Comparison of ENCODE assay signal across 10 cellular contexts in genomic region chr1:47527653-47528272, GRCh38.
DNase-seq lines count a peak whose midpoint lies in the region; ATAC-seq, FAIRE-seq and TF ChIP-seq lines count a peak whose summit lies in the region.
"Had no signal": no experiment of that assay in that cellular context is flagged by ENCODE, and none has a peak within 500 bp of the region (broad histone marks: within the 10 kb centered on the region; RNA-seq: fewer than 3 reads in every experiment).

No MANE protein-coding gene starts in this region.

- no peaks in the 10 kb centered on the region for H4K20me1 ChIP-seq in PC-3 (ENCODE audit: low read length)

- peaks cover 0 to 4% (median 0%) of the 10 kb centered on the region in 4 donors for H3K4me1 Mint-ChIP-seq in CD4-positive, alpha-beta memory T cell

- no peak overlapping the region for H3K27ac ChIP-seq in A549
- no peak overlapping the region for H3K27ac ChIP-seq in PC-3 (ENCODE audit: low read length)
- H3K27ac ChIP-seq in CD4-positive, alpha-beta memory T cell (ENCODE audit: low read depth, low read length), result no peak overlapping the region
- no peak overlapping the region for H3K27ac ChIP-seq in ovary
- H3K27ac ChIP-seq: tibial nerve had no signal

- 39% methylated on average over 7 of the region's 7 CpGs for WGBS in A549 (ENCODE audit: missing lambda C conversion rate)
- WGBS in ovary, 3 donors, result 55 to 60% (median 55%) methylated on average over 7 of the region's 7 CpGs

- no peaks in the 10 kb centered on the region for H3K9me2 ChIP-seq in PC-3 (replicated peaks; ENCODE audit: low read length)

- H3K4me1 ChIP-seq in A549 (no peaks in the 10 kb centered on the region), PC-3 (ENCODE audit: insufficient read depth, low read length) (no peaks in the 10 kb centered on the region), ovary (ENCODE audit: insufficient read depth) (no peaks in the 10 kb centered on the region)
- H3K4me1 ChIP-seq in CD4-positive, alpha-beta memory T cell (ENCODE audit: insufficient read depth, low read length), result no peaks in the 10 kb centered on the region

- H3K36me3 ChIP-seq in PC-3 (ENCODE audit: low read depth, low read length) (no peaks in the 10 kb centered on the region), ovary (no peaks in the 10 kb centered on the region)
- H3K36me3 ChIP-seq in CD4-positive, alpha-beta memory T cell (ENCODE audit: insufficient read depth, low read length), result no peaks in the 10 kb centered on the region
- H3K36me3 ChIP-seq: tibial nerve had no signal

- H3F3A ChIP-seq in PC-3 (ENCODE audit: low read length, unreplicated experiment), result no peaks in the 10 kb centered on the region

- TF ChIP-seq POLR2A in A549 (IDR thresholded peaks at IDR 0.05; ENCODE audit: low read length) (no peak), ovary (IDR thresholded peaks at IDR 0.05) (no peak)

- intact Hi-C loops in PC-3 (cut with micrococcal nuclease), result loop anchor here (1.0 to 10.0 kb wide), 3 partner anchors 77 to 199 kb away; no protein-coding TSS in a partner anchor
- intact Hi-C loops in CD4-positive, alpha-beta memory T cell (cut with micrococcal nuclease), result no loop called here
- intact Hi-C loops in ovary (cut with DNase I), result no loop called here

- POLR2A ChIA-PET in A549 (lab: Yijun Ruan, JAX), result no interaction called here
- POLR2A ChIA-PET in PC-3 (lab: Charles Lee; ENCODE audit: unreplicated experiment), result no interaction called here
- POLR2A ChIA-PET in CD4-positive, alpha-beta memory T cell (lab: Charles Lee; ENCODE audit: partially characterized antibody), result no interaction called here

- H3K27ac Mint-ChIP-seq in CD4-positive, alpha-beta memory T cell, result peak overlapping the region in 1 of 7 donors; percentile 17
- H3K27ac Mint-ChIP-seq: effector memory CD8-positive, alpha-beta T cell had no signal

- no peak for FAIRE-seq in A549 (lab: Jason Lieb, UNC)

- TF ChIP-seq RAD21 in A549 (conservative IDR thresholded peaks at IDR 0.05 in 1 of 2, IDR thresholded peaks at IDR 0.05 in 1 of 2), result peak; percentile 42 to 48

- H3K9ac ChIP-seq in PC-3 (ENCODE audit: low read length), result no peak overlapping the region

- no peaks in the 10 kb centered on the region for H3K27me3 ChIP-seq in PC-3 (ENCODE audit: low read length)
- no peaks in the 10 kb centered on the region for H3K27me3 ChIP-seq in CD4-positive, alpha-beta memory T cell (ENCODE audit: insufficient read depth, low read length)
- H3K27me3 ChIP-seq in ovary, result no peaks in the 10 kb centered on the region
- H3K27me3 ChIP-seq: tibial nerve had no signal

- peaks cover 0 to 3% of the 10 kb centered on the region in 2 donors for H3K36me3 Mint-ChIP-seq in CD4-positive, alpha-beta memory T cell

- H3K4me2 ChIP-seq in A549 (no peak overlapping the region), PC-3 (ENCODE audit: low read length) (no peak overlapping the region)

- no peak overlapping the region for H3K4me3 Mint-ChIP-seq in CD4-positive, alpha-beta memory T cell
- H3K4me3 Mint-ChIP-seq: effector memory CD8-positive, alpha-beta T cell had no signal

- H3K9me3 ChIP-seq in A549, result peaks cover 16% of the 10 kb centered on the region; the same call in 2 of the 3 replicates
- peaks cover 6% of the 10 kb centered on the region for H3K9me3 ChIP-seq in PC-3 (ENCODE audit: low read length)
- peaks cover 0 to 7% of the 10 kb centered on the region in 2 donors for H3K9me3 ChIP-seq in CD4-positive, alpha-beta memory T cell (ENCODE audit: control insufficient read depth in 1 of 2, low read length in 2 of 2)
- H3K9me3 ChIP-seq in ovary, result no peaks in the 10 kb centered on the region

- peaks cover 0 to 29% (median 23%) of the 10 kb centered on the region in 8 donors for H3K9me3 Mint-ChIP-seq in CD4-positive, alpha-beta memory T cell
- H3K9me3 Mint-ChIP-seq: effector memory CD8-positive, alpha-beta T cell had no signal

- TF ChIP-seq CTCF in A549 (IDR thresholded peaks at IDR 0.05) (peak; percentile 26), GM12864 (IDR thresholded peaks at IDR 0.05; ENCODE audit: low read depth, low read length, missing control alignments) (peak; percentile 47), PC-3 (conservative IDR thresholded peaks at IDR 0.05; ENCODE audit: low read depth, low read length) (peak; percentile 85), fibroblast of pulmonary artery (IDR thresholded peaks at IDR 0.05; ENCODE audit: low read length, missing control alignments) (peak; percentile 22), ovary (IDR thresholded peaks at IDR 0.05) (no peak)

- no peak for DNase-seq in A549 (ENCODE audit: low read depth in 1 of 2, low spot score in 1 of 2)
- DNase-seq in GM12864 (ENCODE audit: low read depth), result no peak
- peak; percentile 62 for DNase-seq in PC-3
- no peak for DNase-seq in fibroblast of pulmonary artery (ENCODE audit: low read depth)
- no peak for DNase-seq in midbrain (lab: John Stamatoyannopoulos, UW)
- no peak for DNase-seq in CD4-positive, alpha-beta memory T cell
- no peak for DNase-seq in ovary
- DNase-seq: effector memory CD8-positive, alpha-beta T cell had no signal

- no peak overlapping the region for H2AFZ ChIP-seq in PC-3 (ENCODE audit: low read length)

- H3K27me3 Mint-ChIP-seq in CD4-positive, alpha-beta memory T cell, result peaks cover 41 to 50% of the 10 kb centered on the region in 2 donors

- CTCF ChIA-PET in A549 (lab: Yijun Ruan, JAX), result interaction anchor here (0.6 to 1.4 kb wide), 4 partner anchors 15 to 183 kb away, joined by 3 read pairs; no protein-coding TSS in a partner anchor
- CTCF ChIA-PET in PC-3 (lab: Charles Lee), result interaction anchor here (0.9 kb wide), 1 partner anchor 139 kb away, joined by 3 read pairs; no protein-coding TSS in a partner anchor
- CTCF ChIA-PET in CD4-positive, alpha-beta memory T cell (lab: Charles Lee; ENCODE audit: partially characterized antibody), result no interaction called here

- no peaks in the 10 kb centered on the region for H3K79me2 ChIP-seq in PC-3 (ENCODE audit: low read length)

- no peak for TF ChIP-seq EP300 in A549 (IDR thresholded peaks at IDR 0.05)
- no peak for TF ChIP-seq EP300 in ovary (IDR thresholded peaks at IDR 0.05)

- ATAC-seq in A549 (peak in 1 of 2 experiments; percentile 73; a peak in 2 of 6 replicates), PC-3 (peak; percentile 69), HG03097 (IDR thresholded peaks at IDR 0.05; ENCODE audit: low FRiP score, unreplicated experiment) (no peak)
- ATAC-seq: effector memory CD8-positive, alpha-beta T cell had no signal

- BruUV-seq in PC-3 (replicated peaks; lab: Mats Ljungman, UMichigan), result no TSS peak

- no peak overlapping the region for H3K4me3 ChIP-seq in A549
- no peak overlapping the region for H3K4me3 ChIP-seq in GM12864 (ENCODE audit: low read depth, low read length)
- no peak overlapping the region for H3K4me3 ChIP-seq in PC-3 (ENCODE audit: low read length)
- no peak overlapping the region for H3K4me3 ChIP-seq in fibroblast of pulmonary artery (replicated peaks; ENCODE audit: low read depth, low read length)
- H3K4me3 ChIP-seq in CD4-positive, alpha-beta memory T cell (ENCODE audit: low read length in 2 of 2), result no peak overlapping the region
- H3K4me3 ChIP-seq in ovary, result no peak overlapping the region
- H3K4me3 ChIP-seq: tibial nerve had no signal

TF ChIP-seq in A549, 52 proteins besides CTCF, POLR2A, EP300 and RAD21:
- TF ChIP-seq SREBF2 (IDR thresholded peaks at IDR 0.05) (no peak), CHD2 (IDR thresholded peaks at IDR 0.05; ENCODE audit: low read length, partially characterized antibody) (no peak), CBX2 (IDR thresholded peaks at IDR 0.05; ENCODE audit: borderline replicate concordance, low read depth) (no peak), SMC3 (IDR thresholded peaks at IDR 0.05) (0 out of 3 replicates have a peak, but pooled peaks have one; percentile 18)

Comparison
In these comparisons a context has a peak if more than half of its experiments do, and no peak if none do; other contexts are left out.
1. CTCF ChIP-seq: peak in A549 (single experiment), GM12864 (single experiment), PC-3 (single experiment) and fibroblast of pulmonary artery (single experiment); none in ovary (0 of 3).